16 cellular contexts compared by ENCODE assay signal in the genomic region with DNA sequence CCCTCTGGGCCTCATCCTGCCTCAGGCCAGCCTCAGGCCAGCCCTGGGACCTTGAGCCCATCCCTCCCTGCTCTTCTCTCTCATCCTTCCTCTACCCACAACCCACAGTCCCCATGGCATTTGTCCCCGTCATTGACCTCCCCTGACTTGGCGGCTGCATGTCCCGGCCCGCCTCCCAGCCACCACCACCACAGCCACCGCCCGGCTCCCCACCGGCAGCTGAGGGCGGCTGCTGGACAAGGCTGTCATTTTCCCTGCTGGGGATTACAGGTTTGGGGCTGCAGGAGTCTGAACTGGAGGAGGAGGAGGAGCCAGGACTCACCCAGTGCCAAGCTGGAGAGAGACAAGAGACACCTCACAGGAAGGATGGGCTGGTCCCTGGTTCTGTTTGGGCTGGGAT.
DNase-seq lines count a peak whose midpoint lies in the region; ATAC-seq, FAIRE-seq and TF ChIP-seq lines count a peak whose summit lies in the region.
"Had no signal": no experiment of that assay in that cellular context is flagged by ENCODE, and none has a peak within 500 bp of the region (broad histone marks: within the 10 kb centered on the region; RNA-seq: fewer than 3 reads in every experiment).

No MANE protein-coding gene starts in this region.

- no peaks in the 10 kb centered on the region for H3K27me3 Mint-ChIP-seq in MCF 10A (ENCODE audit: insufficient read depth, unreplicated experiment)
- no peaks in the 10 kb centered on the region for H3K27me3 Mint-ChIP-seq in astrocyte (ENCODE audit: low read depth, unreplicated experiment)
- H3K27me3 Mint-ChIP-seq in natural killer cell treated with Interleukin-12 subunit alpha and Interleukin-12 subunit beta and Interleukin-15 and Interleukin-18, amount 100 ng/mL, for 72 hours: no peaks in the 10 kb centered on the region

- H3K4me3 Mint-ChIP-seq in MCF 10A (ENCODE audit: unreplicated experiment): no peak overlapping the region
- no peak overlapping the region for H3K4me3 Mint-ChIP-seq in astrocyte (ENCODE audit: unreplicated experiment)
- H3K4me3 Mint-ChIP-seq in natural killer cell treated with Interleukin-12 subunit alpha and Interleukin-12 subunit beta and Interleukin-15 and Interleukin-18, amount 100 ng/mL, for 72 hours: no peak overlapping the region
- H3K4me3 Mint-ChIP-seq: natural killer cell had no signal

- H3K27ac ChIP-seq in breast epithelium (peak overlapping the region; percentile 35 to 81), astrocyte (ENCODE audit: low read depth, low read length) (no peak overlapping the region), lower lobe of right lung (peak overlapping the region; percentile 66), upper lobe of right lung (peak overlapping the region; percentile 79)
- H3K27ac ChIP-seq: HL-60 had no signal

- H4K20me1 ChIP-seq in astrocyte (ENCODE audit: insufficient read depth, low read length): peaks cover 76% of the 10 kb centered on the region

- peaks cover 19% of the 10 kb centered on the region for H3K36me3 Mint-ChIP-seq in MCF 10A (ENCODE audit: insufficient read depth, unreplicated experiment)
- H3K36me3 Mint-ChIP-seq in astrocyte (ENCODE audit: low read depth, unreplicated experiment): peaks cover 6% of the 10 kb centered on the region
- H3K36me3 Mint-ChIP-seq in natural killer cell treated with Interleukin-12 subunit alpha and Interleukin-12 subunit beta and Interleukin-15 and Interleukin-18, amount 100 ng/mL, for 72 hours: no peaks in the 10 kb centered on the region
- H3K36me3 Mint-ChIP-seq: natural killer cell had no signal

- ATAC-seq in lower lobe of right lung (no peak), upper lobe of right lung (peak; percentile 4)
- no peak for ATAC-seq in natural killer cell treated with Interleukin-12 subunit alpha and Interleukin-12 subunit beta and Interleukin-15 and Interleukin-18, amount 100 ng/mL, for 72 hours
- ATAC-seq: gastrocnemius medialis, natural killer cell had no signal

- H3K9me3 Mint-ChIP-seq in MCF 10A (ENCODE audit: unreplicated experiment) (no peaks in the 10 kb centered on the region), astrocyte (ENCODE audit: unreplicated experiment) (no peaks in the 10 kb centered on the region)
- H3K9me3 Mint-ChIP-seq in natural killer cell treated with Interleukin-12 subunit alpha and Interleukin-12 subunit beta and Interleukin-15 and Interleukin-18, amount 100 ng/mL, for 72 hours: no peaks in the 10 kb centered on the region
- H3K9me3 Mint-ChIP-seq: natural killer cell had no signal

- no peak overlapping the region for H3K9ac ChIP-seq in astrocyte (ENCODE audit: low read length)

- H2AFZ ChIP-seq in astrocyte (ENCODE audit: low read depth, low read length): no peak overlapping the region

- no peaks in the 10 kb centered on the region for H3K36me3 ChIP-seq in breast epithelium
- H3K36me3 ChIP-seq in astrocyte (ENCODE audit: insufficient read depth, low read length): no peaks in the 10 kb centered on the region
- H3K36me3 ChIP-seq in lower lobe of right lung: peaks cover 16% of the 10 kb centered on the region
- H3K36me3 ChIP-seq in upper lobe of right lung: no peaks in the 10 kb centered on the region
- H3K36me3 ChIP-seq: gastrocnemius medialis had no signal

- no TSS peak for BruUV-seq in MCF 10A (replicated peaks; lab: Mats Ljungman, UMichigan)

- no peak for TF ChIP-seq POLR2A in breast epithelium (IDR thresholded peaks at IDR 0.05)

- no peak overlapping the region for H3K4me3 ChIP-seq in breast epithelium
- no peak overlapping the region for H3K4me3 ChIP-seq in astrocyte (ENCODE audit: insufficient read depth, low read depth, low read length)
- no peak overlapping the region for H3K4me3 ChIP-seq in lower lobe of right lung
- no peak overlapping the region for H3K4me3 ChIP-seq in upper lobe of right lung
- H3K4me3 ChIP-seq: gastrocnemius medialis, smooth muscle cell had no signal

- H3K9me3 ChIP-seq in breast epithelium (no peaks in the 10 kb centered on the region), astrocyte (ENCODE audit: insufficient read depth, low read depth, low read length) (no peaks in the 10 kb centered on the region), lower lobe of right lung (no peaks in the 10 kb centered on the region), upper lobe of right lung (no peaks in the 10 kb centered on the region)
- H3K9me3 ChIP-seq: gastrocnemius medialis had no signal

- H3K27ac Mint-ChIP-seq in MCF 10A (ENCODE audit: low read depth, unreplicated experiment) (no peak overlapping the region), astrocyte (ENCODE audit: unreplicated experiment) (peak overlapping the region; percentile 80)
- no peak overlapping the region for H3K27ac Mint-ChIP-seq in natural killer cell treated with Interleukin-12 subunit alpha and Interleukin-12 subunit beta and Interleukin-15 and Interleukin-18, amount 100 ng/mL, for 72 hours

- intact Hi-C loops in breast epithelium (cut with DNase I; ENCODE audit: low total_unique reads): loop anchor here (10.0 kb wide), 1 partner anchor 1137 kb away; no protein-coding TSS in a partner anchor
- intact Hi-C loops in MCF 10A (cut with micrococcal nuclease): no loop called here
- intact Hi-C loops in lower lobe of right lung (cut with DNase I): no loop called here
- intact Hi-C loops in upper lobe of right lung (cut with DNase I): no loop called here

- TF ChIP-seq CTCF in breast epithelium (IDR thresholded peaks at IDR 0.05): no peak
- no peak for TF ChIP-seq CTCF in MCF 10A (IDR thresholded peaks at IDR 0.05; ENCODE audit: unreplicated experiment)
- TF ChIP-seq CTCF in astrocyte (IDR thresholded peaks at IDR 0.05; ENCODE audit: insufficient read depth, low read depth, low read length): no peak
- no peak for TF ChIP-seq CTCF in lower lobe of right lung (IDR thresholded peaks at IDR 0.05)
- TF ChIP-seq CTCF in upper lobe of right lung (IDR thresholded peaks at IDR 0.05): no peak

- no peak overlapping the region for H3K4me2 ChIP-seq in astrocyte (ENCODE audit: low read length)
- H3K4me2 ChIP-seq: smooth muscle cell had no signal

- CTCF ChIA-PET in MCF 10A (lab: Yijun Ruan, JAX): interaction anchor here (0.7 to 1.0 kb wide), 2 partner anchors 13 to 167 kb away, joined by 3 to 4 read pairs; no protein-coding TSS in a partner anchor

- H3K4me1 Mint-ChIP-seq in MCF 10A (ENCODE audit: insufficient read depth, unreplicated experiment) (peaks cover 24% of the 10 kb centered on the region), astrocyte (ENCODE audit: low read depth, unreplicated experiment) (peaks cover 91% of the 10 kb centered on the region)
- H3K4me1 Mint-ChIP-seq in natural killer cell treated with Interleukin-12 subunit alpha and Interleukin-12 subunit beta and Interleukin-15 and Interleukin-18, amount 100 ng/mL, for 72 hours (ENCODE audit: low read depth in 2 of 2): peaks cover 0 to 12% of the 10 kb centered on the region in 2 donors

- peaks cover 13 to 19% of the 10 kb centered on the region in 2 donors for H3K4me1 ChIP-seq in breast epithelium
- peaks cover 86% of the 10 kb centered on the region for H3K4me1 ChIP-seq in astrocyte (ENCODE audit: insufficient read depth, low read length)
- H3K4me1 ChIP-seq in lower lobe of right lung: peaks cover 100% of the 10 kb centered on the region
- H3K4me1 ChIP-seq in upper lobe of right lung: peaks cover 91% of the 10 kb centered on the region

- DNase-seq in breast epithelium (ENCODE audit: low spot score in 2 of 2) (no peak), MCF 10A (ENCODE audit: unreplicated experiment) (no peak), astrocyte (ENCODE audit: low read depth) (no peak), lower lobe of right lung (no peak), upper lobe of right lung (no peak), MV-4-11 (lab: John Stamatoyannopoulos, UW) (no peak), SW480 (ENCODE audit: low spot score) (no peak)
- DNase-seq in natural killer cell treated with Interleukin-12 subunit alpha and Interleukin-12 subunit beta and Interleukin-15 and Interleukin-18, amount 100 ng/mL, for 72 hours (ENCODE audit: low spot score): no peak
- DNase-seq: DMS79, gastrocnemius medialis, kidney glomerular epithelial cell, MM.1S, natural killer cell, NCI-H524 had no signal

- POLR2A ChIA-PET in MCF 10A (lab: Yijun Ruan, JAX): no interaction called here

- H3K27me3 ChIP-seq in breast epithelium (no peaks in the 10 kb centered on the region), astrocyte (ENCODE audit: insufficient read depth, low read length) (no peaks in the 10 kb centered on the region), lower lobe of right lung (ENCODE audit: low read depth) (no peaks in the 10 kb centered on the region), upper lobe of right lung (no peaks in the 10 kb centered on the region)
- H3K27me3 ChIP-seq: gastrocnemius medialis had no signal

- peaks cover 72% of the 10 kb centered on the region for H3K79me2 ChIP-seq in astrocyte (ENCODE audit: insufficient read depth, low read length)

- FAIRE-seq in astrocyte (lab: Jason Lieb, UNC): no peak
